11 cellular contexts compared by ENCODE assay signal in the genomic region with DNA sequence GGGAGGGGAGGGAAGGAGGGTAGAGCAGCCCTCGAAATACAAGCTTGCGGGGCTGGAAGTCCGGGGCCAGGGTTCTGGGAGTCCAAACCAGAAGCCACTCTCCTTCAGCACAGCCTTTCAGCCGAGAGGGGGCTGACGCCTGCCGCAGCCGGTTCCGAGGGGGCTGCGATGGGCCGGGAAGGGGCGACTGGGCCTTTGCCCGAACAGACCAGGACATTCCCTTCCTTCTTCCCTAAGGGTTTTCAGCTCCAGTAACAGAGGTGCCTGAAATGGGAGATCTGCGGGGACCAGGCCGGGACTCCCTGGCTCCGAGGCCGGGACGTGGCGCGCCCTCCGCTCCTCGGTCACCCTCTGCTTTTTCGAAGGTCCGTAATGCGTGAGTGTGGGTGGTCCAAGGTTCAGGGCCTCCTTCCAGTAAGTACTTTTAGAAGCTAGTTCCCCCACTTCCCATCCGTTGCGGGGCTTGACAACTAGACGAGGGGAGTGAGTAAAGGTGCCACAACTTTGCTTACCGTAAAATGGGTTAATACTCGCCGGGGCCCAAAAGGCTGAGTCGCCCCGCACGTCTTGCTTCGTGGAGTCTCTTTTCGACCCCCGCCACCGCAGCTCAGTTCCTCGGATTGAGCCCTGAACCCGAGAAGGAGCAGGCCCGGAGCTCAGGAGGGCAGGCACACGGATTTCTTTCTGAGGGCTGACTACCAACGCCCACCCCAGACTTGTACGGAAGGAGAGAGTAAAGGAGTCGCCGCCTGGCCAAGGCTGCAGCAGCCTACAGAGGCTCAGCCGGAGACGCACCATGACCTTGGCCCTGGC. TPM values are rescaled to one million over a fixed set of nuclear protein-coding genes. Genes with fewer than 3 reads are reported as not detected.
DNase-seq lines count a peak whose midpoint lies in the region; ATAC-seq, FAIRE-seq and TF ChIP-seq lines count a peak whose summit lies in the region.
"Had no signal": no experiment of that assay in that cellular context is flagged by ENCODE, and none has a peak within 500 bp of the region (broad histone marks: within the 10 kb centered on the region; RNA-seq: fewer than 3 reads in every experiment).

No MANE protein-coding gene starts in this region.

- intact Hi-C loops in Panc1 (cut with micrococcal nuclease; ENCODE audit: unreplicated experiment), result no loop called here

- no peaks in the 10 kb centered on the region for H3K79me1 ChIP-seq in trophoblast cell (ENCODE audit: low read length)

- H2BK120ac ChIP-seq in trophoblast cell (ENCODE audit: insufficient read depth, low read length, poor library complexity), result no peak overlapping the region

- TF ChIP-seq CTCF in Panc1 (IDR thresholded peaks at IDR 0.05), result no peak

- H4K8ac ChIP-seq in trophoblast cell (ENCODE audit: low read depth, low read length), result no peak overlapping the region

- no TSS peak for BruUV-seq in Panc1 (replicated peaks; lab: Mats Ljungman, UMichigan)

- H3K9ac ChIP-seq in trophoblast cell (ENCODE audit: low read length), result no peak overlapping the region

- H4K12ac ChIP-seq in trophoblast cell (ENCODE audit: low read depth, low read length), result no peak overlapping the region

- FAIRE-seq in GM12891 (lab: Jason Lieb, UNC), result no peak

- H4K91ac ChIP-seq in trophoblast cell (ENCODE audit: low read depth, low read length), result no peak overlapping the region

- H3K4me2 ChIP-seq in trophoblast cell (ENCODE audit: low read length), result peak overlapping the region; percentile 59

- no peaks in the 10 kb centered on the region for H3K79me2 ChIP-seq in trophoblast cell (ENCODE audit: control insufficient read depth, insufficient read depth, low read length, poor library complexity)

- CTCF ChIA-PET in Panc1 (lab: Charles Lee), result no interaction called here

- no peak overlapping the region for H2BK12ac ChIP-seq in trophoblast cell (ENCODE audit: low read length)

- TF ChIP-seq POLR2A in GM12891 (IDR thresholded peaks at IDR 0.05; ENCODE audit: low read depth, low read length), result no peak

- in situ Hi-C loops in Panc1 (cut with HindIII; ENCODE audit: low pct_unique_long_range_greater_than_20kb, low sequenced_read_pairs), result no loop called here

- H3K27me3 ChIP-seq in Panc1 (ENCODE audit: control insufficient read depth, insufficient read depth, low read length) (peaks cover 20% of the 10 kb centered on the region), esophagus (ENCODE audit: control insufficient read depth in 1 of 2, insufficient read depth in 2 of 2, low read length in 2 of 2) (peaks cover 10 to 55% of the 10 kb centered on the region in 2 donors), trophoblast cell (ENCODE audit: insufficient read depth, low read length) (peaks cover 64% of the 10 kb centered on the region)

- H3K14ac ChIP-seq in trophoblast cell (ENCODE audit: low read length), result no peak overlapping the region

- no peak overlapping the region for H3K4ac ChIP-seq in trophoblast cell (ENCODE audit: low read depth, low read length)

- ATAC-seq in Panc1 (peak; percentile 73), GM21423 (IDR thresholded peaks at IDR 0.05; ENCODE audit: unreplicated experiment) (no peak), GM18867 (IDR thresholded peaks at IDR 0.05; ENCODE audit: unreplicated experiment) (no peak)

- H3K4me1 ChIP-seq in Panc1 (ENCODE audit: control insufficient read depth, insufficient read depth, low read length) (no peaks in the 10 kb centered on the region), esophagus (ENCODE audit: control insufficient read depth in 2 of 2, insufficient read depth in 2 of 2, low read length in 1 of 2) (peaks cover 15 to 21% of the 10 kb centered on the region in 2 donors), trophoblast cell (ENCODE audit: control insufficient read depth in 1 of 2, insufficient read depth in 2 of 2, low read length in 2 of 2) (peaks cover 15 to 22% of the 10 kb centered on the region in 2 experiments)

- H3K36me3 ChIP-seq in Panc1 (ENCODE audit: control insufficient read depth, insufficient read depth, low read length) (peaks cover 2% of the 10 kb centered on the region; the same call in 1 of the 2 replicates), esophagus (ENCODE audit: control insufficient read depth in 2 of 2, insufficient read depth in 2 of 2, low read length in 1 of 2) (no peaks in the 10 kb centered on the region), trophoblast cell (ENCODE audit: control insufficient read depth in 1 of 2, insufficient read depth in 2 of 2, low read length in 2 of 2) (no peaks in the 10 kb centered on the region)

- H3K9me3 ChIP-seq in Panc1 (ENCODE audit: control insufficient read depth, insufficient read depth, low read depth, low read length) (no peaks in the 10 kb centered on the region), esophagus (ENCODE audit: control insufficient read depth in 2 of 2, insufficient read depth in 1 of 2, low read depth in 1 of 2, low read length in 1 of 2) (peaks cover 0 to 10% of the 10 kb centered on the region in 2 donors), trophoblast cell (ENCODE audit: insufficient read depth, low read depth, low read length) (peaks cover 12% of the 10 kb centered on the region)

- 11 to 13% methylated on average over 47 of the region's 47 CpGs for WGBS in esophagus, 2 donors
- no CpG with 5 or more reads among the region's 47 CpGs for WGBS in trophoblast cell (ENCODE audit: extremely low coverage, insufficient coverage, insufficient read length)

- H3K4me3 ChIP-seq in Panc1 (ENCODE audit: low read depth in 2 of 2, low read length in 2 of 2) (peak overlapping the region; percentile 28 to 38; a peak in 3 of 4 replicates), esophagus (ENCODE audit: low read depth in 1 of 2, low read length in 2 of 2) (peak overlapping the region; percentile 1 to 16), trophoblast cell (ENCODE audit: low read depth, low read length) (peak overlapping the region; percentile 28)

- no peak overlapping the region for H2AK5ac ChIP-seq in trophoblast cell (ENCODE audit: low read length)

- POLR2A ChIA-PET in Panc1 (lab: Charles Lee), result no interaction called here

- no peak overlapping the region for H3K23ac ChIP-seq in trophoblast cell (ENCODE audit: low read length)

- H2BK5ac ChIP-seq in trophoblast cell (ENCODE audit: low read depth, low read length, poor library complexity), result no peak overlapping the region

- H3K27ac ChIP-seq in Panc1 (ENCODE audit: low read length) (no peak overlapping the region), esophagus (ENCODE audit: low read depth in 2 of 2, low read length in 1 of 2) (no peak overlapping the region), trophoblast cell (ENCODE audit: low read depth, low read length) (no peak overlapping the region)

- no peak overlapping the region for H3K18ac ChIP-seq in trophoblast cell (ENCODE audit: low read length)

- DNase-seq in GM12891 (ENCODE audit: insufficient read length, low spot score), result peak; percentile 14
- DNase-seq in Panc1 (ENCODE audit: low read depth, low spot score), result no peak
- DNase-seq in trophoblast cell, result no peak
- no peak for DNase-seq in HUDEP-2 (lab: John Stamatoyannopoulos, UW; ENCODE audit: unreplicated experiment in 76 of 76)
- no peak for DNase-seq in COR-L47 (lab: John Stamatoyannopoulos, UW)
- DNase-seq: NCI-H187 treated with DMSO at 0.1 percent for 48 hours had no signal

- H2AFZ ChIP-seq in trophoblast cell (ENCODE audit: insufficient read depth, low read length, poor library complexity), result no peak overlapping the region

TF ChIP-seq in GM12891, 5 proteins besides CTCF, POLR2A, EP300 and RAD21:
- TF ChIP-seq PAX5 (IDR thresholded peaks at IDR 0.05; ENCODE audit: insufficient read depth, low read length, severe bottlenecking) (no peak), SPI1 (IDR thresholded peaks at IDR 0.05; ENCODE audit: low read depth, low read length) (no peak), TAF1 (IDR thresholded peaks at IDR 0.05; ENCODE audit: low read depth, low read length) (no peak), POLR2AphosphoS5 (IDR thresholded peaks at IDR 0.05; ENCODE audit: low read depth, low read length) (no peak), POU2F2 (IDR thresholded peaks at IDR 0.05; ENCODE audit: low read depth, low read length) (no peak)

RNA-seq across cellular contexts. Expression of a gene that starts 2.9 kb away (rescaled TPM):
- polyA plus RNA-seq in GM12891 (2012; ENCODE audit: low read depth, missing spikeins), result not detected
- not detected for total RNA-seq in Panc1 (2021; ENCODE audit: unreplicated experiment)
- not detected for polyA plus RNA-seq in Panc1 (2012; ENCODE audit: insufficient read length)
- under 1 TPM in 1 of 2 donors, not detected in 1; 0.02 TPM for polyA plus RNA-seq in esophagus
- polyA plus RNA-seq in trophoblast cell (2013), result 0.03 TPM in 1 of 2 replicates, not detected in the other
- total RNA-seq: fibroblast of villous mesenchyme, omental fat pad had no signal
